In the genomic region with DNA sequence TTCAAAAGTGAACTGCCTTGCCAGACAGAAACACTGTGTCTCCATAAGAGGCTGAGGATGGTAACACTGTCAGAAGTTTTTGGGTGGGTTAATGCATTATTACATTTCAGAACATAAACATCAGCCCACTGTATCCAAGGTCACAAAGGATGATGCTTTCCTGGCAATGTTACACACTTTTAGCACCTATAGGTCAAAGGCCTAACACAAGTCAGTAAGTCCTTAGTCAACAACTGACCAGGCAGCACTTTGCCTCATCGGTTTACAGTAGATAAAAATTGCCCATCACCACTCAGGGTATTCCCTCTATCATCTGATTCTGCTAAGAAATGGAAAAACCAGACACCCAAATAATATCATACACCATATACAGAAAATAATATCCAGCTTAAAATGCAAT, we compare ENCODE assay signal across 1 cellular context.
A peak's percentile ranks its signal among the peaks of the same experiment; 100 is the strongest.
TF ChIP-seq lines count a peak whose summit lies in the region.

No MANE protein-coding gene starts in this region.

TF ChIP-seq in HepG2, 621 proteins besides CTCF, POLR2A, EP300 and RAD21 (continued from another document and continues in another):
- TF ChIP-seq, protein P1, sequence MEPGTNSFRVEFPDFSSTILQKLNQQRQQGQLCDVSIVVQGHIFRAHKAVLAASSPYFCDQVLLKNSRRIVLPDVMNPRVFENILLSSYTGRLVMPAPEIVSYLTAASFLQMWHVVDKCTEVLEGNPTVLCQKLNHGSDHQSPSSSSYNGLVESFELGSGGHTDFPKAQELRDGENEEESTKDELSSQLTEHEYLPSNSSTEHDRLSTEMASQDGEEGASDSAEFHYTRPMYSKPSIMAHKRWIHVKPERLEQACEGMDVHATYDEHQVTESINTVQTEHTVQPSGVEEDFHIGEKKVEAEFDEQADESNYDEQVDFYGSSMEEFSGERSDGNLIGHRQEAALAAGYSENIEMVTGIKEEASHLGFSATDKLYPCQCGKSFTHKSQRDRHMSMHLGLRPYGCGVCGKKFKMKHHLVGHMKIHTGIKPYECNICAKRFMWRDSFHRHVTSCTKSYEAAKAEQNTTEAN (CRISPR knock-in tag; conservative IDR thresholded peaks at IDR 0.05), result peak; percentile 96
- TF ChIP-seq NR2F6 (IDR thresholded peaks at IDR 0.05) (peak; percentile 66), NR2F6 (CRISPR knock-in tag; IDR thresholded peaks at IDR 0.05) (peak; percentile 76), ARNTL (CRISPR knock-in tag; IDR thresholded peaks at IDR 0.05) (no peak), RNF2 (conservative IDR thresholded peaks at IDR 0.05; ENCODE audit: low read depth) (no peak), HHEX (CRISPR knock-in tag; IDR thresholded peaks at IDR 0.05) (peak; percentile 79), MLLT10 (CRISPR knock-in tag; IDR thresholded peaks at IDR 0.05) (no peak), ZNF746 (CRISPR knock-in tag; IDR thresholded peaks at IDR 0.05) (no peak), NBN (conservative IDR thresholded peaks at IDR 0.05) (no peak), NFE2L2 (IDR thresholded peaks at IDR 0.05; ENCODE audit: low read length) (no peak), NR2F1 (CRISPR knock-in tag; IDR thresholded peaks at IDR 0.05) (peak in 1 of 2 experiments; percentile 48; a peak in 1 of 4 replicates), SMAD9 (CRISPR knock-in tag; IDR thresholded peaks at IDR 0.05) (no peak), CBX1 (IDR thresholded peaks at IDR 0.05; ENCODE audit: low read depth) (no peak), ZNF292 (CRISPR knock-in tag; IDR thresholded peaks at IDR 0.05; ENCODE audit: borderline replicate concordance, low read depth) (no peak), ZNF143 (CRISPR knock-in tag; IDR thresholded peaks at IDR 0.05) (no peak), RBM22 (optimal IDR thresholded peaks at IDR 0.05; ENCODE audit: low read length) (no peak), ZNF263 (CRISPR knock-in tag; IDR thresholded peaks at IDR 0.05) (no peak), ESRRA (CRISPR knock-in tag; IDR thresholded peaks at IDR 0.05; ENCODE audit: low read depth) (no peak), ASH2L (IDR thresholded peaks at IDR 0.05; ENCODE audit: insufficient read length, low read depth, low read length) (no peak), ZNF773 (CRISPR knock-in tag; IDR thresholded peaks at IDR 0.05; ENCODE audit: borderline replicate concordance) (no peak), ZNF570 (CRISPR knock-in tag; IDR thresholded peaks at IDR 0.05; ENCODE audit: borderline replicate concordance) (no peak), JARID2 (CRISPR knock-in tag; IDR thresholded peaks at IDR 0.05; ENCODE audit: insufficient replicate concordance) (no peak), MED1 (CRISPR knock-in tag; IDR thresholded peaks at IDR 0.05) (no peak), NFE2 (CRISPR knock-in tag; IDR thresholded peaks at IDR 0.05) (no peak), SIX1 (CRISPR knock-in tag; IDR thresholded peaks at IDR 0.05; ENCODE audit: borderline replicate concordance) (no peak)
- TF ChIP-seq, protein P2, sequence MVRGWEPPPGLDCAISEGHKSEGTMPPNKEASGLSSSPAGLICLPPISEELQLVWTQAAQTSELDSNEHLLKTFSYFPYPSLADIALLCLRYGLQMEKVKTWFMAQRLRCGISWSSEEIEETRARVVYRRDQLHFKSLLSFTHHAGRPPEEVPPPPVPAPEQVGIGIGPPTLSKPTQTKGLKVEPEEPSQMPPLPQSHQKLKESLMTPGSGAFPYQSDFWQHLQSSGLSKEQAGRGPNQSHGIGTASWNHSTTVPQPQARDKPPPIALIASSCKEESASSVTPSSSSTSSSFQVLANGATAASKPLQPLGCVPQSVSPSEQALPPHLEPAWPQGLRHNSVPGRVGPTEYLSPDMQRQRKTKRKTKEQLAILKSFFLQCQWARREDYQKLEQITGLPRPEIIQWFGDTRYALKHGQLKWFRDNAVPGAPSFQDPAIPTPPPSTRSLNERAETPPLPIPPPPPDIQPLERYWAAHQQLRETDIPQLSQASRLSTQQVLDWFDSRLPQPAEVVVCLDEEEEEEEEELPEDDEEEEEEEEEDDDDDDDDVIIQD (CRISPR knock-in tag; IDR thresholded peaks at IDR 0.05; ENCODE audit: low read depth), result peak; percentile 36; the same call in 1 of the 2 replicates
- TF ChIP-seq, protein P3, sequence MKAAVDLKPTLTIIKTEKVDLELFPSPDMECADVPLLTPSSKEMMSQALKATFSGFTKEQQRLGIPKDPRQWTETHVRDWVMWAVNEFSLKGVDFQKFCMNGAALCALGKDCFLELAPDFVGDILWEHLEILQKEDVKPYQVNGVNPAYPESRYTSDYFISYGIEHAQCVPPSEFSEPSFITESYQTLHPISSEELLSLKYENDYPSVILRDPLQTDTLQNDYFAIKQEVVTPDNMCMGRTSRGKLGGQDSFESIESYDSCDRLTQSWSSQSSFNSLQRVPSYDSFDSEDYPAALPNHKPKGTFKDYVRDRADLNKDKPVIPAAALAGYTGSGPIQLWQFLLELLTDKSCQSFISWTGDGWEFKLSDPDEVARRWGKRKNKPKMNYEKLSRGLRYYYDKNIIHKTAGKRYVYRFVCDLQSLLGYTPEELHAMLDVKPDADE (CRISPR knock-in tag; IDR thresholded peaks at IDR 0.05), result no peak
- TF ChIP-seq, protein P4, sequence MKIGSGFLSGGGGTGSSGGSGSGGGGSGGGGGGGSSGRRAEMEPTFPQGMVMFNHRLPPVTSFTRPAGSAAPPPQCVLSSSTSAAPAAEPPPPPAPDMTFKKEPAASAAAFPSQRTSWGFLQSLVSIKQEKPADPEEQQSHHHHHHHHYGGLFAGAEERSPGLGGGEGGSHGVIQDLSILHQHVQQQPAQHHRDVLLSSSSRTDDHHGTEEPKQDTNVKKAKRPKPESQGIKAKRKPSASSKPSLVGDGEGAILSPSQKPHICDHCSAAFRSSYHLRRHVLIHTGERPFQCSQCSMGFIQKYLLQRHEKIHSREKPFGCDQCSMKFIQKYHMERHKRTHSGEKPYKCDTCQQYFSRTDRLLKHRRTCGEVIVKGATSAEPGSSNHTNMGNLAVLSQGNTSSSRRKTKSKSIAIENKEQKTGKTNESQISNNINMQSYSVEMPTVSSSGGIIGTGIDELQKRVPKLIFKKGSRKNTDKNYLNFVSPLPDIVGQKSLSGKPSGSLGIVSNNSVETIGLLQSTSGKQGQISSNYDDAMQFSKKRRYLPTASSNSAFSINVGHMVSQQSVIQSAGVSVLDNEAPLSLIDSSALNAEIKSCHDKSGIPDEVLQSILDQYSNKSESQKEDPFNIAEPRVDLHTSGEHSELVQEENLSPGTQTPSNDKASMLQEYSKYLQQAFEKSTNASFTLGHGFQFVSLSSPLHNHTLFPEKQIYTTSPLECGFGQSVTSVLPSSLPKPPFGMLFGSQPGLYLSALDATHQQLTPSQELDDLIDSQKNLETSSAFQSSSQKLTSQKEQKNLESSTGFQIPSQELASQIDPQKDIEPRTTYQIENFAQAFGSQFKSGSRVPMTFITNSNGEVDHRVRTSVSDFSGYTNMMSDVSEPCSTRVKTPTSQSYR (CRISPR knock-in tag; IDR thresholded peaks at IDR 0.05; ENCODE audit: borderline replicate concordance), result no peak
- TF ChIP-seq, protein P5, sequence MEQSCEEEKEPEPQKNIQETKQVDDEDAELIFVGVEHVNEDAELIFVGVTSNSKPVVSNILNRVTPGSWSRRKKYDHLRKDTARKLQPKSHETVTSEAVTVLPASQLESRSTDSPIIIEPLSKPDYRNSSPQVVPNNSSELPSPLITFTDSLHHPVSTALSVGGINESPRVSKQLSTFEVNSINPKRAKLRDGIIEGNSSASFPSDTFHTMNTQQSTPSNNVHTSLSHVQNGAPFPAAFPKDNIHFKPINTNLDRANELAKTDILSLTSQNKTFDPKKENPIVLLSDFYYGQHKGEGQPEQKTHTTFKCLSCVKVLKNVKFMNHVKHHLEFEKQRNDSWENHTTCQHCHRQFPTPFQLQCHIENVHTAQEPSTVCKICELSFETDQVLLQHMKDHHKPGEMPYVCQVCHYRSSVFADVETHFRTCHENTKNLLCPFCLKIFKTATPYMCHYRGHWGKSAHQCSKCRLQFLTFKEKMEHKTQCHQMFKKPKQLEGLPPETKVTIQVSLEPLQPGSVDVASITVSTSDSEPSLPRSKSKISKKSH (CRISPR knock-in tag; IDR thresholded peaks at IDR 0.05; ENCODE audit: borderline replicate concordance), result no peak
- TF ChIP-seq, protein P6, sequence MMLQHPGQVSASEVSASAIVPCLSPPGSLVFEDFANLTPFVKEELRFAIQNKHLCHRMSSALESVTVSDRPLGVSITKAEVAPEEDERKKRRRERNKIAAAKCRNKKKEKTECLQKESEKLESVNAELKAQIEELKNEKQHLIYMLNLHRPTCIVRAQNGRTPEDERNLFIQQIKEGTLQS (CRISPR knock-in tag; IDR thresholded peaks at IDR 0.05), result no peak
- TF ChIP-seq, protein P7, sequence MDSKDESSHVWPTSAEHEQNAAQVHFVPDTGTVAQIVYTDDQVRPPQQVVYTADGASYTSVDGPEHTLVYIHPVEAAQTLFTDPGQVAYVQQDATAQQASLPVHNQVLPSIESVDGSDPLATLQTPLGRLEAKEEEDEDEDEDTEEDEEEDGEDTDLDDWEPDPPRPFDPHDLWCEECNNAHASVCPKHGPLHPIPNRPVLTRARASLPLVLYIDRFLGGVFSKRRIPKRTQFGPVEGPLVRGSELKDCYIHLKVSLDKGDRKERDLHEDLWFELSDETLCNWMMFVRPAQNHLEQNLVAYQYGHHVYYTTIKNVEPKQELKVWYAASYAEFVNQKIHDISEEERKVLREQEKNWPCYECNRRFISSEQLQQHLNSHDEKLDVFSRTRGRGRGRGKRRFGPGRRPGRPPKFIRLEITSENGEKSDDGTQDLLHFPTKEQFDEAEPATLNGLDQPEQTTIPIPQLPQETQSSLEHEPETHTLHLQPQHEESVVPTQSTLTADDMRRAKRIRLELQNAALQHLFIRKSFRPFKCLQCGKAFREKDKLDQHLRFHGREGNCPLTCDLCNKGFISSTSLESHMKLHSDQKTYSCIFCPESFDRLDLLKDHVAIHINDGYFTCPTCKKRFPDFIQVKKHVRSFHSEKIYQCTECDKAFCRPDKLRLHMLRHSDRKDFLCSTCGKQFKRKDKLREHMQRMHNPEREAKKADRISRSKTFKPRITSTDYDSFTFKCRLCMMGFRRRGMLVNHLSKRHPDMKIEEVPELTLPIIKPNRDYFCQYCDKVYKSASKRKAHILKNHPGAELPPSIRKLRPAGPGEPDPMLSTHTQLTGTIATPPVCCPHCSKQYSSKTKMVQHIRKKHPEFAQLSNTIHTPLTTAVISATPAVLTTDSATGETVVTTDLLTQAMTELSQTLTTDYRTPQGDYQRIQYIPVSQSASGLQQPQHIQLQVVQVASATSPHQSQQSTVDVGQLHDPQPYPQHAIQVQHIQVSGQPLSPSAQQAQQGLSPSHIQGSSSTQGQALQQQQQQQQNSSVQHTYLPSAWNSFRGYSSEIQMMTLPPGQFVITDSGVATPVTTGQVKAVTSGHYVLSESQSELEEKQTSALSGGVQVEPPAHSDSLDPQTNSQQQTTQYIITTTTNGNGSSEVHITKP (CRISPR knock-in tag; IDR thresholded peaks at IDR 0.05; ENCODE audit: low read depth), result no peak
- TF ChIP-seq, protein P8, sequence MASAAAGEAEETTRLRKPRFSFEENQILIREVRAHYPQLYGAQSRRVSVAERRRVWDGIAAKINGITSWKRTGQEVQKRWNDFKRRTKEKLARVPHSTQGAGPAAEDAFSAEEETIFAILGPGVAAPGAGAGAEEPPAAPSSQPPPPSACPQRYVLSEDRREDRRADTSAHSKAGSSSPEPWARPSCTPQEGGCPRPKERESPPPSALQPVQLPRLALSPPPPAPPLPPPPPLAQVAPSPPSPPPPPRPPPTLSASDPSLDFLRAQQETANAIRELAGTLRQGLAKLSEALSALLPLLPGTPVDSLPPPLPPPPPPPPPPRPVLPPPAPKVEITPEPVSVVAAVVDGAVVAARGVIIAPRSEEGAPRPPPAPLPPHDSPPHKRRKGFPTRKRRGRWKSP (CRISPR knock-in tag; IDR thresholded peaks at IDR 0.05), result no peak
- TF ChIP-seq, protein P9, sequence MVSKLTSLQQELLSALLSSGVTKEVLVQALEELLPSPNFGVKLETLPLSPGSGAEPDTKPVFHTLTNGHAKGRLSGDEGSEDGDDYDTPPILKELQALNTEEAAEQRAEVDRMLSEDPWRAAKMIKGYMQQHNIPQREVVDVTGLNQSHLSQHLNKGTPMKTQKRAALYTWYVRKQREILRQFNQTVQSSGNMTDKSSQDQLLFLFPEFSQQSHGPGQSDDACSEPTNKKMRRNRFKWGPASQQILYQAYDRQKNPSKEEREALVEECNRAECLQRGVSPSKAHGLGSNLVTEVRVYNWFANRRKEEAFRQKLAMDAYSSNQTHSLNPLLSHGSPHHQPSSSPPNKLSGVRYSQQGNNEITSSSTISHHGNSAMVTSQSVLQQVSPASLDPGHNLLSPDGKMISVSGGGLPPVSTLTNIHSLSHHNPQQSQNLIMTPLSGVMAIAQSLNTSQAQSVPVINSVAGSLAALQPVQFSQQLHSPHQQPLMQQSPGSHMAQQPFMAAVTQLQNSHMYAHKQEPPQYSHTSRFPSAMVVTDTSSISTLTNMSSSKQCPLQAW (CRISPR knock-in tag; IDR thresholded peaks at IDR 0.05), result no peak
- TF ChIP-seq, protein P10, sequence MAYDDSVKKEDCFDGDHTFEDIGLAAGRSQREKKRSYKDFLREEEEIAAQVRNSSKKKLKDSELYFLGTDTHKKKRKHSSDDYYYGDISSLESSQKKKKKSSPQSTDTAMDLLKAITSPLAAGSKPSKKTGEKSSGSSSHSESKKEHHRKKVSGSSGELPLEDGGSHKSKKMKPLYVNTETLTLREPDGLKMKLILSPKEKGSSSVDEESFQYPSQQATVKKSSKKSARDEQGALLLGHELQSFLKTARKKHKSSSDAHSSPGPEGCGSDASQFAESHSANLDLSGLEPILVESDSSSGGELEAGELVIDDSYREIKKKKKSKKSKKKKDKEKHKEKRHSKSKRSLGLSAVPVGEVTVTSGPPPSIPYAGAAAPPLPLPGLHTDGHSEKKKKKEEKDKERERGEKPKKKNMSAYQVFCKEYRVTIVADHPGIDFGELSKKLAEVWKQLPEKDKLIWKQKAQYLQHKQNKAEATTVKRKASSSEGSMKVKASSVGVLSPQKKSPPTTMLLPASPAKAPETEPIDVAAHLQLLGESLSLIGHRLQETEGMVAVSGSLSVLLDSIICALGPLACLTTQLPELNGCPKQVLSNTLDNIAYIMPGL (CRISPR knock-in tag; IDR thresholded peaks at IDR 0.05; ENCODE audit: borderline replicate concordance in 1 of 2, low read depth in 1 of 2), result no peak
- TF ChIP-seq, protein P11, sequence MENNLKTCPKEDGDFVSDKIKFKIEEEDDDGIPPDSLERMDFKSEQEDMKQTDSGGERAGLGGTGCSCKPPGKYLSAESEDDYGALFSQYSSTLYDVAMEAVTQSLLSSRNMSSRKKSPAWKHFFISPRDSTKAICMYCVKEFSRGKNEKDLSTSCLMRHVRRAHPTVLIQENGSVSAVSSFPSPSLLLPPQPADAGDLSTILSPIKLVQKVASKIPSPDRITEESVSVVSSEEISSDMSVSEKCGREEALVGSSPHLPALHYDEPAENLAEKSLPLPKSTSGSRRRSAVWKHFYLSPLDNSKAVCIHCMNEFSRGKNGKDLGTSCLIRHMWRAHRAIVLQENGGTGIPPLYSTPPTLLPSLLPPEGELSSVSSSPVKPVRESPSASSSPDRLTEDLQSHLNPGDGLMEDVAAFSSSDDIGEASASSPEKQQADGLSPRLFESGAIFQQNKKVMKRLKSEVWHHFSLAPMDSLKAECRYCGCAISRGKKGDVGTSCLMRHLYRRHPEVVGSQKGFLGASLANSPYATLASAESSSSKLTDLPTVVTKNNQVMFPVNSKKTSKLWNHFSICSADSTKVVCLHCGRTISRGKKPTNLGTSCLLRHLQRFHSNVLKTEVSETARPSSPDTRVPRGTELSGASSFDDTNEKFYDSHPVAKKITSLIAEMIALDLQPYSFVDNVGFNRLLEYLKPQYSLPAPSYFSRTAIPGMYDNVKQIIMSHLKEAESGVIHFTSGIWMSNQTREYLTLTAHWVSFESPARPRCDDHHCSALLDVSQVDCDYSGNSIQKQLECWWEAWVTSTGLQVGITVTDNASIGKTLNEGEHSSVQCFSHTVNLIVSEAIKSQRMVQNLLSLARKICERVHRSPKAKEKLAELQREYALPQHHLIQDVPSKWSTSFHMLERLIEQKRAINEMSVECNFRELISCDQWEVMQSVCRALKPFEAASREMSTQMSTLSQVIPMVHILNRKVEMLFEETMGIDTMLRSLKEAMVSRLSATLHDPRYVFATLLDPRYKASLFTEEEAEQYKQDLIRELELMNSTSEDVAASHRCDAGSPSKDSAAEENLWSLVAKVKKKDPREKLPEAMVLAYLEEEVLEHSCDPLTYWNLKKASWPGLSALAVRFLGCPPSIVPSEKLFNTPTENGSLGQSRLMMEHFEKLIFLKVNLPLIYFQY (CRISPR knock-in tag; IDR thresholded peaks at IDR 0.05; ENCODE audit: borderline replicate concordance), result no peak
